ENCODE assay signal across 19 cellular contexts in genomic region chr2:239425496-239426098, GRCh38.
"Had no signal": no experiment of that assay in that cellular context is flagged by ENCODE, and none has a peak within 500 bp of the region (broad histone marks: within the 10 kb centered on the region; RNA-seq: fewer than 3 reads in every experiment).

No MANE protein-coding gene starts in this region.

- H3K9me3 ChIP-seq: left lung, neutrophil, pancreas, suprapubic skin, vagina had no signal

- DNase-seq: activated CD4-positive, alpha-beta T cell treated with anti-CD3 and anti-CD28 coated beads, Interleukin-2, amount 10 ng/mL, durations not matched to agents 7 days and 5 days; activated CD8-positive, alpha-beta memory T cell treated with anti-CD3 and anti-CD28 coated beads, Interleukin-2, amount 10 ng/mL, durations not matched to agents 7 days and 5 days; activated CD8-positive, alpha-beta T cell treated with anti-CD3 and anti-CD28 coated beads for 36 hours; activated effector memory CD4-positive, alpha-beta T cell treated with anti-CD3 and anti-CD28 coated beads, Interleukin-2, amount 50 U/mL, for 16 hours; activated naive CD4-positive, alpha-beta T cell treated with anti-CD3 and anti-CD28 coated beads, Interleukin-2, amount 10 ng/mL, durations not matched to agents 7 days and 5 days; activated T-cell treated with anti-CD3 and anti-CD28 coated beads for 4 hours; foreskin fibroblast; pancreas; right cardiac atrium; stimulated activated CD4-positive, alpha-beta T cell treated with anti-CD3 and anti-CD28 coated beads, Interleukin-1b, Interleukin-23, amount 100 ng/mL, for 48 hours had no signal

- H3K4me3 ChIP-seq: coronary artery, left lung, pancreas, skin epidermis, suprapubic skin, vagina had no signal

- H3K27ac ChIP-seq: coronary artery, epithelial cell of prostate, left lung, neutrophil, pancreas, skin epidermis, suprapubic skin, vagina had no signal

- ATAC-seq: activated CD4-positive, CD25-positive, alpha-beta regulatory T cell treated with anti-CD3 and anti-CD28 coated beads, Interleukin-2, amount 50 U/mL, for 24 hours; activated CD8-positive, alpha-beta memory T cell treated with anti-CD3 and anti-CD28 coated beads, Interleukin-2, amount 10 ng/mL, durations not matched to agents 7 days and 5 days; activated CD8-positive, alpha-beta T cell treated with anti-CD3 and anti-CD28 coated beads for 36 hours; left lung; natural killer cell treated with Interleukin-12 subunit alpha and Interleukin-12 subunit beta and Interleukin-15 and Interleukin-18, amount 100 ng/mL, for 72 hours; pancreas; right cardiac atrium had no signal

- H3K36me3 ChIP-seq: left lung, neutrophil, pancreas, suprapubic skin, vagina had no signal

- H3K4me1 ChIP-seq: left lung, pancreas, suprapubic skin, vagina had no signal

- H3K27me3 ChIP-seq: left lung, neutrophil, pancreas, vagina had no signal
